Comparison of ENCODE assay signal across 10 cellular contexts in the genomic region with DNA sequence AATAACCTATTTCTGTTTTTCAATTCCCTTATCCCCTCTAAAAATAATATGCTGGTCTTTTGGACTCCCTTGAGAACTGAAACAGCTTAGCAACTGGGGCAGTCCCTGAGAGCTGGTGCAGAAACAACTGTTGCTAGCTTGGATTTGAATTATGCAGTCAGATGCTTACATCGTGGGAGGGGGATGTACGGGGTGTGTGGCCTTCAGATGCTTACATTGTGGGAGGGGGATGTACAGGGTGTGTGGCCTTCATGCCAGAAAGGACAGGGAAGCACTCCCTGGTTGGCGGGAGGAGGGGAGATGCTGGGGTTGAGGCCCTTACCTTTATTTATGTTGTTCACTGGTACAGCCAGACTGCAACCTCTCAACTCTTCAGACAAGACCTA. TPM values are rescaled to one million over a fixed set of nuclear protein-coding genes. Genes with fewer than 3 reads are reported as not detected.
DNase-seq lines count a peak whose midpoint lies in the region; ATAC-seq and TF ChIP-seq lines count a peak whose summit lies in the region.
"Had no signal": no experiment of that assay in that cellular context is flagged by ENCODE, and none has a peak within 500 bp of the region (broad histone marks: within the 10 kb centered on the region; RNA-seq: fewer than 3 reads in every experiment).

No MANE protein-coding gene starts in this region.

- H3K36me3 Mint-ChIP-seq in dendritic cell treated with granulocyte-macrophage colony-stimulating factor and Interleukin-4, amounts not matched to agents 40 ng/mL and 50 ng/mL, for 4 days (ENCODE audit: low read depth) = peaks cover 11% of the 10 kb centered on the region
- no peaks in the 10 kb centered on the region for H3K36me3 Mint-ChIP-seq in Calu3 (ENCODE audit: insufficient read depth, unreplicated experiment)

- H3K27me3 Mint-ChIP-seq in dendritic cell treated with granulocyte-macrophage colony-stimulating factor and Interleukin-4, amounts not matched to agents 40 ng/mL and 50 ng/mL, for 4 days = no peaks in the 10 kb centered on the region
- no peaks in the 10 kb centered on the region for H3K27me3 Mint-ChIP-seq in Calu3 (ENCODE audit: unreplicated experiment)

- intact Hi-C loops in dendritic cell treated with granulocyte-macrophage colony-stimulating factor and Interleukin-4, amounts not matched to agents 40 ng/mL and 50 ng/mL, for 4 days (cut with micrococcal nuclease) = no loop called here
- intact Hi-C loops in Calu3 (cut with micrococcal nuclease; ENCODE audit: unreplicated experiment) = no loop called here

- H3K27me3 ChIP-seq in HAP-1 (ENCODE audit: low read depth) = no peaks in the 10 kb centered on the region

- peaks cover 49% of the 10 kb centered on the region for H3K4me1 Mint-ChIP-seq in dendritic cell treated with granulocyte-macrophage colony-stimulating factor and Interleukin-4, amounts not matched to agents 40 ng/mL and 50 ng/mL, for 4 days (ENCODE audit: low read depth)
- no peaks in the 10 kb centered on the region for H3K4me1 Mint-ChIP-seq in Calu3 (ENCODE audit: low read depth, unreplicated experiment)

- H3K27ac Mint-ChIP-seq in dendritic cell treated with granulocyte-macrophage colony-stimulating factor and Interleukin-4, amounts not matched to agents 40 ng/mL and 50 ng/mL, for 4 days = peak overlapping the region; percentile 65
- H3K27ac Mint-ChIP-seq in Calu3 (ENCODE audit: unreplicated experiment) = no peak overlapping the region

- no peak overlapping the region for H3K4me3 ChIP-seq in HAP-1

- CTCF ChIA-PET in Calu3 (lab: Charles Lee) = no interaction called here

- BruUV-seq in Calu3 (replicated peaks; lab: Mats Ljungman, UMichigan) = no TSS peak

- H3K9me3 ChIP-seq in HAP-1 = no peaks in the 10 kb centered on the region

- DNase-seq in CD1c-positive myeloid dendritic cell (ENCODE audit: extremely low spot score) (peak; percentile 27), putamen (ENCODE audit: low spot score) (no peak), HAP-1 (ENCODE audit: low spot score in 2 of 2) (no peak), NCI-H2107 (lab: John Stamatoyannopoulos, UW) (no peak), Calu3 (no peak)
- DNase-seq: activated CD4-positive, CD25-positive, alpha-beta regulatory T cell; NCI-H226 had no signal

- no peak overlapping the region for H3K4me3 Mint-ChIP-seq in dendritic cell treated with granulocyte-macrophage colony-stimulating factor and Interleukin-4, amounts not matched to agents 40 ng/mL and 50 ng/mL, for 4 days
- no peak overlapping the region for H3K4me3 Mint-ChIP-seq in Calu3 (ENCODE audit: low read depth, unreplicated experiment)

- ATAC-seq in GM18907 (IDR thresholded peaks at IDR 0.05; ENCODE audit: unreplicated experiment) (peak; percentile 35), HG03045 (IDR thresholded peaks at IDR 0.05; ENCODE audit: unreplicated experiment) (peak; percentile 47)

- no peak for TF ChIP-seq CTCF in Calu3 (IDR thresholded peaks at IDR 0.05; ENCODE audit: unreplicated experiment)

- H3K36me3 ChIP-seq in HAP-1 (replicated peaks) = no peaks in the 10 kb centered on the region

- in situ Hi-C loops in HAP-1 (cut with MboI; ENCODE audit: low sequenced_read_pairs) = no loop called here

- H3K4me1 ChIP-seq in HAP-1 = no peaks in the 10 kb centered on the region

- H3K9me3 Mint-ChIP-seq in dendritic cell treated with granulocyte-macrophage colony-stimulating factor and Interleukin-4, amounts not matched to agents 40 ng/mL and 50 ng/mL, for 4 days = no peaks in the 10 kb centered on the region
- no peaks in the 10 kb centered on the region for H3K9me3 Mint-ChIP-seq in Calu3 (ENCODE audit: low read depth, unreplicated experiment)

RNA-seq across cellular contexts. Expression of a gene that starts 25.6 kb away (rescaled TPM):
- total RNA-seq in Calu3 (2022) = 11.4 and 11.7 TPM in 2 replicates
